2 cellular contexts compared by ENCODE assay signal in genomic region chr5:150517272-150518152, GRCh38.
TF ChIP-seq lines count a peak whose summit lies in the region.

No MANE protein-coding gene starts in this region.

TF ChIP-seq in endothelial cell of umbilical vein, 7 proteins besides CTCF, POLR2A, EP300 and RAD21:
- TF ChIP-seq, protein P1, sequence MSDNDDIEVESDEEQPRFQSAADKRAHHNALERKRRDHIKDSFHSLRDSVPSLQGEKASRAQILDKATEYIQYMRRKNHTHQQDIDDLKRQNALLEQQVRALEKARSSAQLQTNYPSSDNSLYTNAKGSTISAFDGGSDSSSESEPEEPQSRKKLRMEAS (IDR thresholded peaks at IDR 0.05; ENCODE audit: insufficient read depth, insufficient read length), result no peak
- TF ChIP-seq GATA2 (IDR thresholded peaks at IDR 0.05; ENCODE audit: insufficient read depth, insufficient read length, low read depth, low read length), result peak; percentile 89
- peak; percentile 40 for TF ChIP-seq POLR2AphosphoS5 (IDR thresholded peaks at IDR 0.05; ENCODE audit: insufficient read depth, low read depth, low read length)
- no peak for TF ChIP-seq MYC (IDR thresholded peaks at IDR 0.05; ENCODE audit: low read depth, low read length)
- no peak for TF ChIP-seq EZH2 (IDR thresholded peaks at IDR 0.05; ENCODE audit: borderline replicate concordance, low read depth, low read length, severe bottlenecking)
- TF ChIP-seq JUN (IDR thresholded peaks at IDR 0.05; ENCODE audit: borderline replicate concordance, insufficient read depth, insufficient read length, low read depth), result peak; percentile 74
- TF ChIP-seq FOS (IDR thresholded peaks at IDR 0.05; ENCODE audit: borderline replicate concordance, insufficient read depth, low read length), result peak; percentile 59

TF ChIP-seq in HEK293T, 16 proteins besides CTCF, POLR2A, EP300 and RAD21 (continued from another document):
- TF ChIP-seq CTBP1 (IDR thresholded peaks at IDR 0.05; ENCODE audit: borderline replicate concordance) (no peak), TARDBP (IDR thresholded peaks at IDR 0.05) (no peak), FOXK2 (IDR thresholded peaks at IDR 0.05) (no peak), ELF4 (IDR thresholded peaks at IDR 0.05) (no peak), SP1 (IDR thresholded peaks at IDR 0.05) (no peak), ARNT (IDR thresholded peaks at IDR 0.05) (no peak), LEF1 (IDR thresholded peaks at IDR 0.05; ENCODE audit: borderline replicate concordance) (no peak), SUZ12 (IDR thresholded peaks at IDR 0.05) (no peak), L3MBTL2 (conservative IDR thresholded peaks at IDR 0.05) (no peak), FOXM1 (IDR thresholded peaks at IDR 0.05; ENCODE audit: borderline replicate concordance) (no peak), HDGF (IDR thresholded peaks at IDR 0.05; ENCODE audit: borderline replicate concordance) (no peak), FOXA1 (IDR thresholded peaks at IDR 0.05) (no peak)
- TF ChIP-seq, protein P2, sequence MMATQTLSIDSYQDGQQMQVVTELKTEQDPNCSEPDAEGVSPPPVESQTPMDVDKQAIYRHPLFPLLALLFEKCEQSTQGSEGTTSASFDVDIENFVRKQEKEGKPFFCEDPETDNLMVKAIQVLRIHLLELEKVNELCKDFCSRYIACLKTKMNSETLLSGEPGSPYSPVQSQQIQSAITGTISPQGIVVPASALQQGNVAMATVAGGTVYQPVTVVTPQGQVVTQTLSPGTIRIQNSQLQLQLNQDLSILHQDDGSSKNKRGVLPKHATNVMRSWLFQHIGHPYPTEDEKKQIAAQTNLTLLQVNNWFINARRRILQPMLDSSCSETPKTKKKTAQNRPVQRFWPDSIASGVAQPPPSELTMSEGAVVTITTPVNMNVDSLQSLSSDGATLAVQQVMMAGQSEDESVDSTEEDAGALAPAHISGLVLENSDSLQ (IDR thresholded peaks at IDR 0.05), result no peak
